In the genomic region with DNA sequence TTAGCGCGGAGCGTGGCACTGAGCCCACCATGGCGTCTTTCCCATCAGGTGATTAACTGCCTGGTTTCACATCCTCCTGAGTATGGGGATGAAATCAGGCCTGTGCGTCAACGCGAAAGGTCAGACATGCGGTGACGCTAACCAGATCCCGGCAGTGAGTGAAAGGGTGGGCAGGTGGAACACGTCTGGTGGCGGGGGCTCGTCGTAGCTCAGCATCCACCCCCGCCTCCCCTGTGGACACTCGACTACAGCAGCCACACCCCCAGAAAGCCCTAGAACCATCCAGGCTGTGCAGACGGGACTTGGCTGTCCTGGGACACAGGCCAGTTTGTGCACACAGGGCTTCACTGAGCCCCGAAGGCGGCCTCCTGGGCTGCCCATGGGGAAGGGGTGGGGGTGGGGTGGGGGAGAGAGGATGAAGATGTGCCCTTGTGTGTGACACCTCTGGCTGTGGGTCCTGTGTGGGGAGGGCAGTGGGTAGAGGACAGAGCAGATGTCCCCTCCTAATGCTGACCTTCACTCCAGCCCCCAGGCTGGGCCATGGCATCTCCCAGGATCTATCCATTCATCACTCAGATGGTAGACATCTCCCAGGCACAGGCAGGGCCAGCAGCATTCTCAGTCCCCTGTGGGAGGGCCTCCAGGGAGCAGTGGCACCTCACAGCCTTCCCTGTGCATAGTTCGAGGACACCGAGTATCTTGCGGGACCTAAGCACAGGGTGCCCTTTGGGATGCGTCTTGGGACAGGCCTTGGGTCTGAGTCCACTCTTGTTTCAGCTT, we compare ENCODE assay signal across 15 cellular contexts. TPM values are rescaled to one million over a fixed set of nuclear protein-coding genes. Genes with fewer than 3 reads are reported as not detected.
A peak's percentile ranks its signal among the peaks of the same experiment; 100 is the strongest.
DNase-seq lines count a peak whose midpoint lies in the region; ATAC-seq and TF ChIP-seq lines count a peak whose summit lies in the region.
"Had no signal": no experiment of that assay in that cellular context is flagged by ENCODE, and none has a peak within 500 bp of the region (broad histone marks: within the 10 kb centered on the region; RNA-seq: fewer than 3 reads in every experiment).

No MANE protein-coding gene starts in this region.

- H3K4ac ChIP-seq in neuronal stem cell (ENCODE audit: low read length), result no peak overlapping the region

- no peak overlapping the region for H3K9ac ChIP-seq in neuronal stem cell (ENCODE audit: low read depth, low read length, poor library complexity)
- H3K9ac ChIP-seq: neural progenitor cell had no signal

- WGBS in body of pancreas, 2 donors, result 85 to 94% methylated on average over 20 to 22 of the region's 23 CpGs
- WGBS in psoas muscle, 3 donors, result 36 to 55% (median 41%) methylated on average over 23 of the region's 23 CpGs
- WGBS in neuronal stem cell (ENCODE audit: extremely low coverage in 2 of 2, insufficient read length in 2 of 2, insufficient replicate concordance in 1 of 2), 2 donors, result no CpG with 5 or more reads among the region's 23 CpGs

- H3K79me1 ChIP-seq in neuronal stem cell (ENCODE audit: low read depth, low read length), result no peaks in the 10 kb centered on the region

- TF ChIP-seq CTCF in BE2C (IDR thresholded peaks at IDR 0.05; ENCODE audit: low read depth, low read length) (no peak), body of pancreas (IDR thresholded peaks at IDR 0.05) (no peak), psoas muscle (IDR thresholded peaks at IDR 0.05) (no peak)

- peak; percentile 42 for ATAC-seq in body of pancreas
- peak; percentile 84 for ATAC-seq in left ventricle myocardium superior
- peak; percentile 84 to 91 (median 90) for ATAC-seq in psoas muscle
- no peak for ATAC-seq in activated CD4-positive, alpha-beta T cell treated with anti-CD3 and anti-CD28 coated beads for 36 hours
- no peak for ATAC-seq in activated T-cell treated with anti-CD3 and anti-CD28 coated beads, Interleukin-2, amount 50 U/mL, for 72 hours (replicated peaks in 1 of 2)

- CTCF ChIA-PET in activated CD4-positive, alpha-beta T cell treated with anti-CD3 and anti-CD28 coated beads for 36 hours (lab: Charles Lee), result interaction anchor here (0.6 kb wide), 1 partner anchor 601 kb away, joined by 3 read pairs; no protein-coding TSS in a partner anchor

- H3K27ac ChIP-seq in body of pancreas (peak overlapping the region in 2 of 4 donors; percentile 6 to 62), psoas muscle (peak overlapping the region; percentile 92), neuronal stem cell (replicated peaks; ENCODE audit: low read length) (no peak overlapping the region)
- H3K27ac ChIP-seq: neural progenitor cell, thyroid gland, WERI-Rb-1 had no signal

- no peak overlapping the region for H2BK120ac ChIP-seq in neuronal stem cell (ENCODE audit: low read depth, low read length)

- H3K18ac ChIP-seq in neuronal stem cell (ENCODE audit: low read length), result no peak overlapping the region

- peaks cover 43% of the 10 kb centered on the region for H3K4me1 ChIP-seq in BE2C
- H3K4me1 ChIP-seq in body of pancreas, result peaks cover 34% of the 10 kb centered on the region
- H3K4me1 ChIP-seq in psoas muscle, result peaks cover 35% of the 10 kb centered on the region
- peaks cover 0 to 3% of the 10 kb centered on the region in 2 donors for H3K4me1 ChIP-seq in neuronal stem cell (ENCODE audit: control insufficient read depth in 2 of 2, insufficient read depth in 1 of 2, low read depth in 1 of 2, low read length in 2 of 2)

- H3K4me3 ChIP-seq in BE2C (ENCODE audit: low read depth, low read length), result peak overlapping the region; percentile 18; the same call in 1 of the 2 replicates
- no peak overlapping the region for H3K4me3 ChIP-seq in body of pancreas
- H3K4me3 ChIP-seq in psoas muscle, result peak overlapping the region; percentile 2
- H3K4me3 ChIP-seq in neuronal stem cell (ENCODE audit: low read length in 2 of 2), result no peak overlapping the region
- H3K4me3 ChIP-seq: neural progenitor cell, thyroid gland had no signal

- no peak overlapping the region for H3K4me2 ChIP-seq in neuronal stem cell (ENCODE audit: insufficient read depth, low read length, poor library complexity, severe bottlenecking)
- H3K4me2 ChIP-seq: neural progenitor cell had no signal

- no peak overlapping the region for H3K14ac ChIP-seq in neuronal stem cell (ENCODE audit: low read length)

- no peaks in the 10 kb centered on the region for H3K9me3 ChIP-seq in BE2C
- no peaks in the 10 kb centered on the region for H3K9me3 ChIP-seq in body of pancreas
- H3K9me3 ChIP-seq in psoas muscle, result no peaks in the 10 kb centered on the region
- H3K9me3 ChIP-seq in neuronal stem cell (replicated peaks in 1 of 2; ENCODE audit: control insufficient read depth in 2 of 2, insufficient read depth in 1 of 2, low read depth in 1 of 2, low read length in 2 of 2), result no peaks in the 10 kb centered on the region
- H3K9me3 ChIP-seq: thyroid gland had no signal

- no peak overlapping the region for H3K4me3 Mint-ChIP-seq in activated CD4-positive, alpha-beta T cell treated with anti-CD3 and anti-CD28 coated beads for 36 hours
- no peak overlapping the region for H3K4me3 Mint-ChIP-seq in activated T-cell treated with anti-CD3 and anti-CD28 coated beads, Interleukin-2, amount 50 U/mL, for 72 hours
- H3K4me3 Mint-ChIP-seq: activated T-helper 1 cell treated with anti-CD3 and anti-CD28 coated beads, Interleukin-12 subunit alpha, Interleukin-12 subunit beta, Interleukin-2, Interleukin-4 antibody, amounts not matched to agents 30 ng/mL and 10 ng/mL and 1 ng/mL, durations not matched to agents 14 hours and 24 hours and 36 hours; neural progenitor cell had no signal

- H4K8ac ChIP-seq in neuronal stem cell (ENCODE audit: low read depth, low read length), result no peak overlapping the region

- no peak overlapping the region for H2AK5ac ChIP-seq in neuronal stem cell (ENCODE audit: low read depth, low read length)

- H3K27me3 ChIP-seq in BE2C, result no peaks in the 10 kb centered on the region
- H3K27me3 ChIP-seq in body of pancreas, result no peaks in the 10 kb centered on the region
- H3K27me3 ChIP-seq in psoas muscle (ENCODE audit: insufficient read depth in 3 of 3, low read length in 2 of 3), result no peaks in the 10 kb centered on the region
- H3K27me3 ChIP-seq in neuronal stem cell (ENCODE audit: control insufficient read depth in 3 of 3, insufficient read depth in 3 of 3, low read depth in 1 of 3, low read length in 3 of 3), result no peaks in the 10 kb centered on the region
- H3K27me3 ChIP-seq: neural progenitor cell, thyroid gland had no signal

- H2AFZ ChIP-seq in neuronal stem cell (ENCODE audit: low read length), result no peak overlapping the region
- H2AFZ ChIP-seq: neural progenitor cell had no signal

- H2BK5ac ChIP-seq in neuronal stem cell (ENCODE audit: low read length), result no peak overlapping the region

- no peak overlapping the region for H3K23ac ChIP-seq in neuronal stem cell (ENCODE audit: low read depth, low read length, poor library complexity)

- H4K91ac ChIP-seq in neuronal stem cell (ENCODE audit: low read depth, low read length, poor library complexity), result no peak overlapping the region

- TF ChIP-seq POLR2A in body of pancreas (IDR thresholded peaks at IDR 0.05), result no peak

- intact Hi-C loops in body of pancreas (cut with DNase I) (no loop called here), left ventricle myocardium superior (cut with micrococcal nuclease) (no loop called here), psoas muscle (cut with DNase I) (no loop called here)
- intact Hi-C loops in activated CD4-positive, alpha-beta T cell treated with anti-CD3 and anti-CD28 coated beads for 36 hours (cut with DNase I, micrococcal nuclease), result no loop called here

- H3K27me3 Mint-ChIP-seq in activated CD4-positive, alpha-beta T cell treated with anti-CD3 and anti-CD28 coated beads for 36 hours, result no peaks in the 10 kb centered on the region
- no peaks in the 10 kb centered on the region for H3K27me3 Mint-ChIP-seq in activated T-cell treated with anti-CD3 and anti-CD28 coated beads, Interleukin-2, amount 50 U/mL, for 72 hours (ENCODE audit: low read depth)

- no peaks in the 10 kb centered on the region for H3K4me1 Mint-ChIP-seq in activated CD4-positive, alpha-beta T cell treated with anti-CD3 and anti-CD28 coated beads for 36 hours
- no peaks in the 10 kb centered on the region for H3K4me1 Mint-ChIP-seq in activated T-cell treated with anti-CD3 and anti-CD28 coated beads, Interleukin-2, amount 50 U/mL, for 72 hours (ENCODE audit: low read depth)

- H2BK12ac ChIP-seq in neuronal stem cell (ENCODE audit: low read length), result no peak overlapping the region

- H3K36me3 Mint-ChIP-seq in activated CD4-positive, alpha-beta T cell treated with anti-CD3 and anti-CD28 coated beads for 36 hours (ENCODE audit: low read depth), result no peaks in the 10 kb centered on the region
- H3K36me3 Mint-ChIP-seq in activated T-cell treated with anti-CD3 and anti-CD28 coated beads, Interleukin-2, amount 50 U/mL, for 72 hours (ENCODE audit: insufficient read depth in 2 of 2), result no peaks in the 10 kb centered on the region
- H3K36me3 Mint-ChIP-seq: neural progenitor cell had no signal

- H3K27ac Mint-ChIP-seq in activated CD4-positive, alpha-beta T cell treated with anti-CD3 and anti-CD28 coated beads for 36 hours, result no peak overlapping the region
- no peak overlapping the region for H3K27ac Mint-ChIP-seq in activated T-cell treated with anti-CD3 and anti-CD28 coated beads, Interleukin-2, amount 50 U/mL, for 72 hours
- H3K27ac Mint-ChIP-seq: activated T-helper 1 cell treated with anti-CD3 and anti-CD28 coated beads, Interleukin-12 subunit alpha, Interleukin-12 subunit beta, Interleukin-2, Interleukin-4 antibody, amounts not matched to agents 30 ng/mL and 10 ng/mL and 1 ng/mL, durations not matched to agents 14 hours and 24 hours and 36 hours; neural progenitor cell had no signal

- DNase-seq in BE2C (peak; percentile 97), body of pancreas (peak; percentile 37 to 64 (median 55)), left ventricle myocardium superior (peak; percentile 89), psoas muscle (peak; percentile 77 to 92), HuH-7.5 (ENCODE audit: low spot score) (no peak), neuronal stem cell (ENCODE audit: low spot score) (no peak)
- no peak for DNase-seq in activated CD4-positive, alpha-beta T cell treated with anti-CD3 and anti-CD28 coated beads for 36 hours
- no peak for DNase-seq in activated T-cell treated with anti-CD3 and anti-CD28 coated beads, Interleukin-2, amount 50 U/mL, for 72 hours
- DNase-seq: dermis blood vessel endothelial cell; NCI-H187 treated with DMSO at 0.1 percent for 48 hours; stimulated activated CD4-positive, alpha-beta T cell treated with anti-CD3 and anti-CD28 coated beads, Interleukin-4, amount 100 ng/mL, for 4 hours; thyroid gland; WERI-Rb-1 had no signal

- 0 out of 2 replicates have a peak, but pooled peaks cover 4% of the 10 kb centered on the region for H3K36me3 ChIP-seq in BE2C
- no peaks in the 10 kb centered on the region for H3K36me3 ChIP-seq in body of pancreas (replicated peaks in 1 of 2; ENCODE audit: insufficient read depth in 1 of 2, low read depth in 2 of 2)
- H3K36me3 ChIP-seq in psoas muscle (ENCODE audit: insufficient read depth in 1 of 2, low read depth in 1 of 2), result peaks cover 0 to 2% of the 10 kb centered on the region in 2 donors
- H3K36me3 ChIP-seq in neuronal stem cell (replicated peaks in 1 of 2; ENCODE audit: control insufficient read depth in 2 of 2, insufficient read depth in 2 of 2, low read length in 2 of 2), result no peaks in the 10 kb centered on the region
- H3K36me3 ChIP-seq: neural progenitor cell, thyroid gland, WERI-Rb-1 had no signal

- no peaks in the 10 kb centered on the region for H3K9me3 Mint-ChIP-seq in activated CD4-positive, alpha-beta T cell treated with anti-CD3 and anti-CD28 coated beads for 36 hours (ENCODE audit: low read depth)
- no peaks in the 10 kb centered on the region for H3K9me3 Mint-ChIP-seq in activated T-cell treated with anti-CD3 and anti-CD28 coated beads, Interleukin-2, amount 50 U/mL, for 72 hours
- H3K9me3 Mint-ChIP-seq: activated T-helper 1 cell treated with anti-CD3 and anti-CD28 coated beads, Interleukin-12 subunit alpha, Interleukin-12 subunit beta, Interleukin-2, Interleukin-4 antibody, amounts not matched to agents 30 ng/mL and 10 ng/mL and 1 ng/mL, durations not matched to agents 14 hours and 24 hours and 36 hours; neural progenitor cell had no signal

- no peak overlapping the region for H2BK15ac ChIP-seq in neuronal stem cell (ENCODE audit: low read length)

- POLR2A ChIA-PET in activated CD4-positive, alpha-beta T cell treated with anti-CD3 and anti-CD28 coated beads for 36 hours (lab: Charles Lee), result no interaction called here

RNA-seq across cellular contexts. Expression of gene RAMP1, which starts 27.5 kb away (rescaled TPM):
- polyA plus RNA-seq in BE2C (2012; ENCODE audit: insufficient read depth, insufficient read length, low read depth), result 63.1 TPM
- total RNA-seq in body of pancreas, result 10 to 100 TPM; 74.2 to 85.4 TPM
- total RNA-seq in left ventricle myocardium superior, result 151 TPM
- 100 to 1,000 TPM in 1 of 4 donors, 10 to 100 TPM in 3; 32.8 to 105 (median 91.2) TPM for total RNA-seq in psoas muscle
- polyA plus RNA-seq in psoas muscle, result 100 to 1,000 TPM in 2 of 3 donors, 10 to 100 TPM in 1; 86.5 to 367 (median 303) TPM
- total RNA-seq in activated CD4-positive, alpha-beta T cell treated with anti-CD3 and anti-CD28 coated beads for 36 hours, result under 1 TPM; 0.30 to 0.32 TPM
- 0.04 TPM for polyA plus RNA-seq in neuronal stem cell (2013, experiment 1 of 2)
- polyA plus RNA-seq in neuronal stem cell (2013, experiment 2 of 2), result 0.07 TPM
- 1 to 10 TPM in 1 of 2 donors, under 1 TPM in 1; 1.00 to 1.8 TPM for total RNA-seq in activated T-cell treated with anti-CD3 and anti-CD28 coated beads, Interleukin-2, amount 50 U/mL, for 72 hours

Comparison
In these comparisons a context has a peak if more than half of its experiments do, and no peak if none do; other contexts are left out.
1. DNase-seq: peak in BE2C (single experiment), body of pancreas (4 of 4), left ventricle myocardium superior (single experiment) and psoas muscle (2 of 2); none in HuH-7.5 (single experiment), activated CD4-positive, alpha-beta T cell treated with anti-CD3 and anti-CD28 coated beads for 36 hours (single experiment), neuronal stem cell (single experiment) and activated T-cell treated with anti-CD3 and anti-CD28 coated beads, Interleukin-2, amount 50 U/mL, for 72 hours (0 of 2).
2. H3K4me3 ChIP-seq: peak in BE2C (single experiment) and psoas muscle (single experiment); none in body of pancreas (0 of 2) and neuronal stem cell (0 of 2).
3. ATAC-seq: peak in body of pancreas (single experiment), left ventricle myocardium superior (single experiment) and psoas muscle (4 of 4); none in activated CD4-positive, alpha-beta T cell treated with anti-CD3 and anti-CD28 coated beads for 36 hours (single experiment) and activated T-cell treated with anti-CD3 and anti-CD28 coated beads, Interleukin-2, amount 50 U/mL, for 72 hours (0 of 2).
4. RNA of gene RAMP1, which starts 27.5 kb away (total RNA-seq): 151 TPM in left ventricle myocardium superior (single experiment), 32.8 to 105 TPM in psoas muscle and 74.2 to 85.4 TPM in body of pancreas; 1.00 to 1.8 TPM in activated T-cell treated with anti-CD3 and anti-CD28 coated beads, Interleukin-2, amount 50 U/mL, for 72 hours and 0.30 to 0.32 TPM in activated CD4-positive, alpha-beta T cell treated with anti-CD3 and anti-CD28 coated beads for 36 hours; every median in the first group is over 10 times any median in the second.